In genomic region chr2:133829686-133830085, GRCh38 we compare ENCODE assay signal across 11 cellular contexts.
DNase-seq lines count a peak whose midpoint lies in the region.
"Had no signal": no experiment of that assay in that cellular context is flagged by ENCODE, and none has a peak within 500 bp of the region (broad histone marks: within the 10 kb centered on the region; RNA-seq: fewer than 3 reads in every experiment).

No MANE protein-coding gene starts in this region.

- DNase-seq in amniotic epithelial cell (ENCODE audit: low read depth) (peak; percentile 19), kidney tubule cell (ENCODE audit: low spot score) (peak; percentile 42), renal cortical epithelial cell (ENCODE audit: low read depth) (peak; percentile 82), T1000 (lab: John Stamatoyannopoulos, UW) (no peak), NCI-H2227 (lab: John Stamatoyannopoulos, UW; ENCODE audit: unreplicated experiment) (no peak)
- DNase-seq in activated CD4-positive, alpha-beta T cell treated with anti-CD3 and anti-CD28 coated beads for 1 hour: no peak
- DNase-seq: CD8-positive, alpha-beta T cell; COR-L47; DND-41; GF-D8; H7 had no signal

Comparison
In these comparisons a context has a peak if more than half of its experiments do, and no peak if none do; other contexts are left out.
1. DNase-seq: peak in amniotic epithelial cell (single experiment), kidney tubule cell (single experiment) and renal cortical epithelial cell (single experiment); none in T1000 (single experiment), NCI-H2227 (single experiment) and activated CD4-positive, alpha-beta T cell treated with anti-CD3 and anti-CD28 coated beads for 1 hour (single experiment).